In the genomic region with DNA sequence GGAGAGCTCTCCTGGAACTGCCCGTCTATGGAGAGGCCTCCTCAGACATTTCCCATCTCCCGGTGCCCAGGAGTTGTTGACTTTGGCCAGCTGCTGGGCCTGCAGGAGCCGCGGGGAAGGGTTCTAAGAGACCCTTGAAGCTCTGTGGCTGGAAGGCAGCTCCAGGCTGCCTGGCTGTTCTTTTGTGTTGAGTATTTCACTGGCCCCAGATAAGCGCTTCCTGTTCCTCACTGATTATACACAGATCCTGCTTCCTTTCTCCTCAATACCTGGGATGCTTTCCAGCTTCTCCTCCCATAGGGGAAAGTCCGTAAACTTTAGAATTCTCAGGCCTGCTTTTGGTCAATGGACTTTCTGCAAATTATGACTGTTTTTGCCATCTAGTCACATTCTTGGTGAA, we compare ENCODE assay signal across 13 cellular contexts. TPM values are rescaled to one million over a fixed set of nuclear protein-coding genes. Genes with fewer than 3 reads are reported as not detected.
DNase-seq lines count a peak whose midpoint lies in the region; ATAC-seq and TF ChIP-seq lines count a peak whose summit lies in the region.
"Had no signal": no experiment of that assay in that cellular context is flagged by ENCODE, and none has a peak within 500 bp of the region (broad histone marks: within the 10 kb centered on the region; RNA-seq: fewer than 3 reads in every experiment).

No MANE protein-coding gene starts in this region.

- no peak for TF ChIP-seq POLR2A in ovary (IDR thresholded peaks at IDR 0.05)

- H4K20me1 ChIP-seq in H9 (ENCODE audit: control insufficient read depth, insufficient read depth, insufficient read length) (no peaks in the 10 kb centered on the region), OCI-LY7 (ENCODE audit: insufficient read depth, low read length) (no peaks in the 10 kb centered on the region)

- CTCF ChIA-PET in OCI-LY7 (lab: Charles Lee; ENCODE audit: unreplicated experiment) = no interaction called here

- H3K36me3 ChIP-seq in left ventricle myocardium inferior (no peaks in the 10 kb centered on the region), ovary (no peaks in the 10 kb centered on the region), OCI-LY7 (ENCODE audit: insufficient read depth, low read length) (no peaks in the 10 kb centered on the region)
- H3K36me3 ChIP-seq: pancreas had no signal

- H2AK5ac ChIP-seq in H9 (ENCODE audit: insufficient read length, low read length) = no peak overlapping the region

- no peak overlapping the region for H3K23ac ChIP-seq in H9 (ENCODE audit: insufficient read length, low read depth, low read length)

- no peaks in the 10 kb centered on the region for H3K23me2 ChIP-seq in H9 (ENCODE audit: insufficient read length, low read depth, low read length, poor library complexity, severe bottlenecking)

- no peaks in the 10 kb centered on the region; the same call in 1 of the 2 replicates for H3K27me3 Mint-ChIP-seq in H9 (ENCODE audit: low read depth)
- H3K27me3 Mint-ChIP-seq in activated T-helper 2 cell treated with anti-CD3 and anti-CD28 coated beads, Interferon-gamma antibody, Interleukin-2, Interleukin-4, amounts not matched to agents 10 μg/mL and 5 μg/mL and 100 μg/mL, durations not matched to agents 14 hours and 24 hours and 36 hours (ENCODE audit: low read depth) = peaks cover 27% of the 10 kb centered on the region

- no peak overlapping the region for H2AFZ ChIP-seq in H9 (ENCODE audit: low read length)
- no peak overlapping the region for H2AFZ ChIP-seq in OCI-LY7 (ENCODE audit: low read length)

- H2BK5ac ChIP-seq in H9 (ENCODE audit: insufficient read length, low read length) = no peak overlapping the region

- no CpG with 5 or more reads among the region's 6 CpGs for WGBS in H9 (ENCODE audit: extremely low coverage, insufficient read length, low lambda C conversion rate)
- WGBS in ovary, 3 donors = 2 to 14% (median 5%) methylated on average over 6 of the region's 6 CpGs

- no peak overlapping the region for H3T11ph ChIP-seq in H9 (ENCODE audit: low read length)

- intact Hi-C loops in left ventricle myocardium inferior (cut with micrococcal nuclease) (no loop called here), ovary (cut with DNase I) (no loop called here), OCI-LY7 (cut with micrococcal nuclease; ENCODE audit: unreplicated experiment) (no loop called here)
- intact Hi-C loops in activated T-helper 2 cell treated with anti-CD3 and anti-CD28 coated beads, Interferon-gamma antibody, Interleukin-2, Interleukin-4, amounts not matched to agents 10 μg/mL and 5 μg/mL and 100 μg/mL, durations not matched to agents 14 hours and 24 hours and 36 hours (cut with micrococcal nuclease) = no loop called here

- BruUV-seq in OCI-LY7 (replicated peaks; lab: Mats Ljungman, UMichigan) = no TSS peak

- no peak overlapping the region for H3K27ac ChIP-seq in H9 (ENCODE audit: insufficient read length, low read depth, low read length)
- peak overlapping the region; percentile 80 for H3K27ac ChIP-seq in VCaP
- H3K27ac ChIP-seq in left ventricle myocardium inferior (replicated peaks) = peak overlapping the region; percentile 89
- peak overlapping the region; percentile 46 for H3K27ac ChIP-seq in ovary
- no peak overlapping the region for H3K27ac ChIP-seq in OCI-LY7 (ENCODE audit: low read depth, low read length, poor library complexity, severe bottlenecking)

- H3K4ac ChIP-seq in H9 (ENCODE audit: low read depth, low read length) = no peak overlapping the region

- peaks cover 7 to 31% (median 10%) of the 10 kb centered on the region in 3 experiments for H3K36me3 Mint-ChIP-seq in H9 (ENCODE audit: insufficient read depth in 1 of 3, low read depth in 3 of 3)
- H3K36me3 Mint-ChIP-seq in activated T-helper 2 cell treated with anti-CD3 and anti-CD28 coated beads, Interferon-gamma antibody, Interleukin-2, Interleukin-4, amounts not matched to agents 10 μg/mL and 5 μg/mL and 100 μg/mL, durations not matched to agents 14 hours and 24 hours and 36 hours (ENCODE audit: low read depth) = no peaks in the 10 kb centered on the region
- H3K36me3 Mint-ChIP-seq: activated naive CD4-positive, alpha-beta T cell treated with anti-CD3 and anti-CD28 coated beads, Interleukin-2, amount 50 U/mL, for 72 hours had no signal

- no peak for ATAC-seq in SK-N-SH treated with all-trans-retinoic acid at 6 μM for 48 hours
- ATAC-seq: activated naive CD4-positive, alpha-beta T cell treated with anti-CD3 and anti-CD28 coated beads, Interleukin-2, amount 50 U/mL, for 72 hours; Panc1 had no signal

- no peak overlapping the region for H4K8ac ChIP-seq in H9 (replicated peaks; ENCODE audit: insufficient read length, low read depth, low read length)

- H3K56ac ChIP-seq in H9 (ENCODE audit: insufficient read length, low read depth, low read length) = no peak overlapping the region

- H3K4me3 Mint-ChIP-seq in H9 = no peak overlapping the region
- H3K4me3 Mint-ChIP-seq in activated T-helper 2 cell treated with anti-CD3 and anti-CD28 coated beads, Interferon-gamma antibody, Interleukin-2, Interleukin-4, amounts not matched to agents 10 μg/mL and 5 μg/mL and 100 μg/mL, durations not matched to agents 14 hours and 24 hours and 36 hours (ENCODE audit: low read depth) = no peak overlapping the region

- no peak overlapping the region for H3K18ac ChIP-seq in H9 (ENCODE audit: insufficient read length, low read depth, low read length)

- no peak overlapping the region for H2BK15ac ChIP-seq in H9 (ENCODE audit: low read depth, low read length)

- no peak overlapping the region for H3K9ac ChIP-seq in H9 (ENCODE audit: extremely low read depth, insufficient read length, low read length)

- no peak overlapping the region for H2BK12ac ChIP-seq in H9 (ENCODE audit: insufficient read length, low read depth, low read length)

- no peak overlapping the region for H2BK20ac ChIP-seq in H9 (ENCODE audit: low read depth, low read length, poor library complexity, severe bottlenecking)

- H3K4me3 ChIP-seq in left ventricle myocardium inferior = peak overlapping the region; percentile 35
- no peak overlapping the region for H3K4me3 ChIP-seq in ovary
- no peak overlapping the region for H3K4me3 ChIP-seq in OCI-LY7 (ENCODE audit: low read depth, low read length, poor library complexity, severe bottlenecking)
- H3K4me3 ChIP-seq: coronary artery, pancreas had no signal

- H3K79me2 ChIP-seq in H9 (ENCODE audit: insufficient read depth, low read length) = no peaks in the 10 kb centered on the region; the same call in 1 of the 2 replicates
- no peaks in the 10 kb centered on the region for H3K79me2 ChIP-seq in OCI-LY7 (ENCODE audit: insufficient read depth, low read depth, low read length)

- no peaks in the 10 kb centered on the region for H3K9me3 Mint-ChIP-seq in H9
- no peaks in the 10 kb centered on the region for H3K9me3 Mint-ChIP-seq in activated T-helper 2 cell treated with anti-CD3 and anti-CD28 coated beads, Interferon-gamma antibody, Interleukin-2, Interleukin-4, amounts not matched to agents 10 μg/mL and 5 μg/mL and 100 μg/mL, durations not matched to agents 14 hours and 24 hours and 36 hours
- H3K9me3 Mint-ChIP-seq: activated naive CD4-positive, alpha-beta T cell treated with anti-CD3 and anti-CD28 coated beads, Interleukin-2, amount 50 U/mL, for 72 hours had no signal

- TF ChIP-seq CTCF in H9 (conservative IDR thresholded peaks at IDR 0.05) = no peak
- no peak for TF ChIP-seq CTCF in VCaP (conservative IDR thresholded peaks at IDR 0.05)
- no peak for TF ChIP-seq CTCF in left ventricle myocardium inferior (IDR thresholded peaks at IDR 0.05; ENCODE audit: borderline replicate concordance)
- no peak for TF ChIP-seq CTCF in ovary (IDR thresholded peaks at IDR 0.05)
- TF ChIP-seq CTCF in OCI-LY7 (conservative IDR thresholded peaks at IDR 0.05; ENCODE audit: low read length) = no peak

- POLR2A ChIA-PET in OCI-LY7 (lab: Charles Lee) = no interaction called here

- no peak overlapping the region for H2BK120ac ChIP-seq in H9 (ENCODE audit: low read depth, low read length, poor library complexity, severe bottlenecking)

- peaks cover 58 to 65% of the 10 kb centered on the region in 2 experiments for H3K4me1 Mint-ChIP-seq in H9
- no peaks in the 10 kb centered on the region for H3K4me1 Mint-ChIP-seq in activated T-helper 2 cell treated with anti-CD3 and anti-CD28 coated beads, Interferon-gamma antibody, Interleukin-2, Interleukin-4, amounts not matched to agents 10 μg/mL and 5 μg/mL and 100 μg/mL, durations not matched to agents 14 hours and 24 hours and 36 hours (ENCODE audit: low read depth)

- H3K4me1 ChIP-seq in H9 (ENCODE audit: insufficient read depth, low read length) (peaks cover 5% of the 10 kb centered on the region; the same call in 1 of the 2 replicates), left ventricle myocardium inferior (peaks cover 85% of the 10 kb centered on the region), ovary (ENCODE audit: insufficient read depth) (peaks cover 20% of the 10 kb centered on the region), OCI-LY7 (ENCODE audit: insufficient read depth, low read length, poor library complexity, severe bottlenecking) (no peaks in the 10 kb centered on the region)
- H3K4me1 ChIP-seq: pancreas had no signal

- H4K5ac ChIP-seq in H9 (ENCODE audit: insufficient read length, low read depth, low read length) = no peak overlapping the region

- H3K14ac ChIP-seq in H9 (ENCODE audit: insufficient read depth, low read length) = no peak overlapping the region

- no peak for TF ChIP-seq EP300 in ovary (IDR thresholded peaks at IDR 0.05)

- H3K9me3 ChIP-seq in H9 (ENCODE audit: control insufficient read depth, low read depth, low read length) (no peaks in the 10 kb centered on the region), left ventricle myocardium inferior (replicated peaks) (no peaks in the 10 kb centered on the region), ovary (no peaks in the 10 kb centered on the region), OCI-LY7 (ENCODE audit: low read length) (no peaks in the 10 kb centered on the region)
- H3K9me3 ChIP-seq: pancreas had no signal

- no peaks in the 10 kb centered on the region for H3K9me2 ChIP-seq in OCI-LY7 (ENCODE audit: insufficient read depth, low read length)

- no peak for DNase-seq in H9
- DNase-seq in left ventricle myocardium inferior = no peak
- DNase-seq in ovary = no peak
- no peak for DNase-seq in OCI-LY7 (ENCODE audit: low spot score)
- no peak for DNase-seq in activated T-helper 2 cell treated with anti-CD3 and anti-CD28 coated beads, Interferon-gamma antibody, Interleukin-2, Interleukin-4, amounts not matched to agents 10 μg/mL and 5 μg/mL and 100 μg/mL, durations not matched to agents 14 hours and 24 hours and 36 hours (ENCODE audit: low spot score)
- no peak for DNase-seq in T1000 (lab: John Stamatoyannopoulos, UW)
- DNase-seq: NCI-H2227 treated with DMSO at 0.1 percent for 48 hours, pancreas had no signal

- H4K91ac ChIP-seq in H9 (ENCODE audit: insufficient read length, low read depth, low read length) = no peak overlapping the region

- peaks cover 5% of the 10 kb centered on the region for H3K79me1 ChIP-seq in H9 (ENCODE audit: insufficient read depth, low read depth, low read length, poor library complexity, severe bottlenecking)

- peak overlapping the region in 2 of 3 experiments; percentile 34 to 69; a peak in 2 of 7 replicates for H3K27ac Mint-ChIP-seq in H9
- no peak overlapping the region for H3K27ac Mint-ChIP-seq in activated T-helper 2 cell treated with anti-CD3 and anti-CD28 coated beads, Interferon-gamma antibody, Interleukin-2, Interleukin-4, amounts not matched to agents 10 μg/mL and 5 μg/mL and 100 μg/mL, durations not matched to agents 14 hours and 24 hours and 36 hours

- H3K27me3 ChIP-seq in H9 (ENCODE audit: insufficient read depth, low read length) = no peaks in the 10 kb centered on the region
- no peaks in the 10 kb centered on the region for H3K27me3 ChIP-seq in left ventricle myocardium inferior (ENCODE audit: low read depth)
- H3K27me3 ChIP-seq in ovary = no peaks in the 10 kb centered on the region
- H3K27me3 ChIP-seq: pancreas had no signal

- H3K4me2 ChIP-seq in H9 (ENCODE audit: insufficient read depth, insufficient read length, low read length) (no peak overlapping the region), OCI-LY7 (ENCODE audit: low read length) (no peak overlapping the region)

RNA-seq across cellular contexts. Expression of a gene that starts 57.8 kb away (rescaled TPM):
- 47.7 and 47.8 TPM in 2 replicates for total RNA-seq in H9 (2021)
- 71.5 TPM for total RNA-seq in left ventricle myocardium inferior
- total RNA-seq in ovary = 10 to 100 TPM; 58.5 to 86.5 (median 75.8) TPM
- polyA plus RNA-seq in ovary = 100 to 1,000 TPM in 1 of 2 donors, 10 to 100 TPM in 1; 43.2 to 115 TPM
- total RNA-seq in OCI-LY7 (2014; rRNA removed; shearing (Covaris generic)) = 74.4 and 78.6 TPM in 2 replicates
- total RNA-seq in OCI-LY7 (2022) = 76.9 and 86.6 TPM in 2 replicates
- 94.0 and 96.5 TPM in 2 replicates for total RNA-seq in activated T-helper 2 cell treated with anti-CD3 and anti-CD28 coated beads, Interferon-gamma antibody, Interleukin-2, Interleukin-4, amounts not matched to agents 10 μg/mL and 5 μg/mL and 100 μg/mL, durations not matched to agents 14 hours and 24 hours and 36 hours

Comparison
In these comparisons a context has a peak if more than half of its experiments do, and no peak if none do; other contexts are left out.
1. H3K27ac ChIP-seq: peak in VCaP (single experiment), left ventricle myocardium inferior (single experiment) and ovary (2 of 2); none in H9 (single experiment) and OCI-LY7 (single experiment).